In genomic region chr18:57083485-57083884, GRCh38 we compare ENCODE assay signal across 23 cellular contexts.
"Had no signal": no experiment of that assay in that cellular context is flagged by ENCODE, and none has a peak within 500 bp of the region (broad histone marks: within the 10 kb centered on the region; RNA-seq: fewer than 3 reads in every experiment).

No MANE protein-coding gene starts in this region.

- H3K27me3 ChIP-seq: colonic mucosa, vagina had no signal

- DNase-seq: activated CD4-positive, alpha-beta T cell treated with anti-CD3 and anti-CD28 coated beads for 4 hours; activated CD4-positive, alpha-beta T cell treated with anti-CD3 and anti-CD28 coated beads, Interleukin-2, amount 50 U/mL, for 48 hours; activated CD4-positive, CD25-positive, alpha-beta regulatory T cell; activated effector memory CD4-positive, alpha-beta T cell treated with anti-CD3 and anti-CD28 coated beads, Interleukin-2, amount 50 U/mL, for 16 hours; activated naive CD4-positive, alpha-beta T cell treated with anti-CD3 and anti-CD28 coated beads, Interleukin-2, amount 10 ng/mL, durations not matched to agents 7 days and 5 days; activated T-cell treated with anti-CD3 and anti-CD28 coated beads for 4 hours; amygdala; colonic mucosa; dorsolateral prefrontal cortex; heart right ventricle; kidney; lower lobe of right lung; mesendoderm; mucosa of descending colon; nephron progenitor cell; nucleus accumbens; stimulated activated CD4-positive, alpha-beta T cell treated with anti-CD3 and anti-CD28 coated beads, Interleukin-4, amount 100 ng/mL, for 1 hour; stimulated activated naive CD4-positive, alpha-beta T cell treated with Interleukin-2 at 50 U/mL for 16 hours had no signal

- H3K9me3 ChIP-seq: colonic mucosa, lower lobe of right lung, mucosa of descending colon, thoracic aorta, vagina had no signal

- H3K36me3 ChIP-seq: colonic mucosa, esophagus muscularis mucosa, heart right ventricle, lower lobe of right lung, thoracic aorta, vagina had no signal

- H3K27ac Mint-ChIP-seq: activated naive CD4-positive, alpha-beta T cell treated with anti-CD3 and anti-CD28 coated beads, Interleukin-2, amount 10 ng/mL, durations not matched to agents 7 days and 5 days; nephron progenitor cell; type B pancreatic cell had no signal

- H3K9me3 Mint-ChIP-seq: activated naive CD4-positive, alpha-beta T cell treated with anti-CD3 and anti-CD28 coated beads, Interleukin-2, amount 10 ng/mL, durations not matched to agents 7 days and 5 days had no signal

- H3K4me1 ChIP-seq: colonic mucosa, esophagus muscularis mucosa, heart right ventricle, lower lobe of right lung, vagina had no signal

- H3K4me3 Mint-ChIP-seq: activated naive CD4-positive, alpha-beta T cell treated with anti-CD3 and anti-CD28 coated beads, Interleukin-2, amount 10 ng/mL, durations not matched to agents 7 days and 5 days; nephron progenitor cell; type B pancreatic cell had no signal

- H3K36me3 Mint-ChIP-seq: activated naive CD4-positive, alpha-beta T cell treated with anti-CD3 and anti-CD28 coated beads, Interleukin-2, amount 10 ng/mL, durations not matched to agents 7 days and 5 days; type B pancreatic cell had no signal

- ATAC-seq: heart right ventricle, left lobe of liver, lower lobe of right lung, mucosa of descending colon had no signal

- H3K27ac ChIP-seq: colonic mucosa, dorsolateral prefrontal cortex, esophagus muscularis mucosa, heart right ventricle, lower lobe of right lung, thoracic aorta, vagina had no signal

- H3K4me3 ChIP-seq: colonic mucosa, dorsolateral prefrontal cortex, esophagus muscularis mucosa, heart right ventricle, lower lobe of right lung, mucosa of descending colon, thoracic aorta, vagina had no signal
